ENCODE assay signal across 27 cellular contexts in genomic region chr17:30558313-30559195, GRCh38.
A peak's percentile ranks its signal among the peaks of the same experiment; 100 is the strongest.
DNase-seq lines count a peak whose midpoint lies in the region; ATAC-seq and TF ChIP-seq lines count a peak whose summit lies in the region.
"Had no signal": no experiment of that assay in that cellular context is flagged by ENCODE, and none has a peak within 500 bp of the region (broad histone marks: within the 10 kb centered on the region; RNA-seq: fewer than 3 reads in every experiment).

No MANE protein-coding gene starts in this region.

- H3K27me3 ChIP-seq in Karpas-422 (ENCODE audit: low read length) (no peaks in the 10 kb centered on the region), endodermal cell (ENCODE audit: control insufficient read depth, insufficient read depth, low read length, poor library complexity, severe bottlenecking) (no peaks in the 10 kb centered on the region), skeletal muscle satellite cell (ENCODE audit: control insufficient read depth, insufficient read depth, low read length) (peaks cover 28% of the 10 kb centered on the region)
- H3K27me3 ChIP-seq: breast epithelium, SJCRH30 had no signal

- no peak overlapping the region for H3K27ac Mint-ChIP-seq in activated T-cell treated with anti-CD3 and anti-CD28 coated beads, Interleukin-2, amount 50 U/mL, for 24 hours
- no peak overlapping the region for H3K27ac Mint-ChIP-seq in endodermal cell
- H3K27ac Mint-ChIP-seq: activated B cell treated with CpG ODN at 0.5 μM for 24 hours, nephron had no signal

- no peaks in the 10 kb centered on the region for H4K20me1 ChIP-seq in Karpas-422 (ENCODE audit: insufficient read depth, low read depth, low read length)

- DNase-seq in activated T-cell treated with anti-CD3 and anti-CD28 coated beads, Interleukin-2, amount 50 U/mL, for 24 hours: peak; percentile 20
- no peak for DNase-seq in activated T-cell treated with anti-CD3 and anti-CD28 coated beads for 4 hours
- DNase-seq in Karpas-422: no peak
- peak; percentile 49 for DNase-seq in endodermal cell
- no peak for DNase-seq in activated CD4-positive, alpha-beta T cell treated with anti-CD3 and anti-CD28 coated beads for 4 hours
- DNase-seq in epidermal melanocyte (ENCODE audit: insufficient read length, low spot score): no peak
- DNase-seq: activated B cell treated with CpG ODN at 0.5 μM for 24 hours; activated CD4-positive, alpha-beta T cell treated with anti-CD3 and anti-CD28 coated beads, Interleukin-2, amount 50 U/mL, for 48 hours; activated naive CD4-positive, alpha-beta T cell treated with anti-CD3 and anti-CD28 coated beads, Interleukin-2, amount 10 ng/mL, durations not matched to agents 7 days and 5 days; activated T-cell treated with anti-CD3 and anti-CD28 coated beads, Interleukin-2, amount 50 U/mL, for 1 hour; C1 segment of cervical spinal cord; COR-L47; effector CD8-positive, alpha-beta T cell; erythroblast; Kasumi-1; kidney glomerular epithelial cell; lower lobe of right lung; NCI-H1436; NCI-H2171; right cardiac atrium; SJCRH30; stimulated activated CD4-positive, alpha-beta T cell treated with anti-CD3 and anti-CD28 coated beads, Interleukin-4, amount 100 ng/mL, for 1 hour had no signal

- H3K4me3 Mint-ChIP-seq in activated T-cell treated with anti-CD3 and anti-CD28 coated beads, Interleukin-2, amount 50 U/mL, for 24 hours: no peak overlapping the region
- no peak overlapping the region for H3K4me3 Mint-ChIP-seq in endodermal cell
- H3K4me3 Mint-ChIP-seq: activated B cell treated with CpG ODN at 0.5 μM for 24 hours; activated naive CD4-positive, alpha-beta T cell treated with anti-CD3 and anti-CD28 coated beads, Interleukin-2, amount 10 ng/mL, durations not matched to agents 7 days and 5 days; nephron had no signal

- H3K9me3 ChIP-seq in Karpas-422 (ENCODE audit: low read length) (no peaks in the 10 kb centered on the region), endodermal cell (ENCODE audit: control insufficient read depth, low read length) (no peaks in the 10 kb centered on the region), skeletal muscle satellite cell (replicated peaks; ENCODE audit: low read length) (no peaks in the 10 kb centered on the region)
- H3K9me3 ChIP-seq: breast epithelium, lower lobe of right lung, SJCRH30 had no signal

- H3K27me3 Mint-ChIP-seq in activated T-cell treated with anti-CD3 and anti-CD28 coated beads, Interleukin-2, amount 50 U/mL, for 24 hours: no peaks in the 10 kb centered on the region
- peaks cover 4% of the 10 kb centered on the region for H3K27me3 Mint-ChIP-seq in endodermal cell (ENCODE audit: insufficient read depth)
- H3K27me3 Mint-ChIP-seq: activated B cell treated with CpG ODN at 0.5 μM for 24 hours had no signal

- H3K9me3 Mint-ChIP-seq in activated T-cell treated with anti-CD3 and anti-CD28 coated beads, Interleukin-2, amount 50 U/mL, for 24 hours: no peaks in the 10 kb centered on the region
- no peaks in the 10 kb centered on the region for H3K9me3 Mint-ChIP-seq in endodermal cell
- H3K9me3 Mint-ChIP-seq: activated B cell treated with CpG ODN at 0.5 μM for 24 hours; activated naive CD4-positive, alpha-beta T cell treated with anti-CD3 and anti-CD28 coated beads, Interleukin-2, amount 10 ng/mL, durations not matched to agents 7 days and 5 days had no signal

- H3K4me2 ChIP-seq in Karpas-422 (ENCODE audit: low read depth, low read length, poor library complexity, severe bottlenecking): peak overlapping the region; percentile 66
- H3K4me2 ChIP-seq in skeletal muscle satellite cell (ENCODE audit: low read length): peak overlapping the region; percentile 9

- WGBS in endodermal cell (ENCODE audit: insufficient coverage in 1 of 2, insufficient read length in 1 of 2), 2 experiments: 92 to 93% methylated on average over 18 to 19 of the region's 19 CpGs

- no peaks in the 10 kb centered on the region for H3K9me2 ChIP-seq in Karpas-422 (replicated peaks; ENCODE audit: insufficient read depth, low read length)

- H3K4me3 ChIP-seq in Karpas-422 (ENCODE audit: low read length): peak overlapping the region; percentile 36; the same call in 1 of the 2 replicates
- no peak overlapping the region for H3K4me3 ChIP-seq in endodermal cell (ENCODE audit: low read length)
- no peak overlapping the region for H3K4me3 ChIP-seq in skeletal muscle satellite cell (ENCODE audit: low read length)
- H3K4me3 ChIP-seq: breast epithelium, lower lobe of right lung, SJCRH30 had no signal

- peaks cover 17% of the 10 kb centered on the region for H3K4me1 ChIP-seq in Karpas-422 (ENCODE audit: low read length)
- no peaks in the 10 kb centered on the region for H3K4me1 ChIP-seq in endodermal cell (ENCODE audit: control insufficient read depth, insufficient read depth, low read length)
- no peaks in the 10 kb centered on the region for H3K4me1 ChIP-seq in skeletal muscle satellite cell (ENCODE audit: control insufficient read depth, insufficient read depth, low read length)
- H3K4me1 ChIP-seq: breast epithelium, lower lobe of right lung, parathyroid adenoma had no signal

- TF ChIP-seq CTCF in endodermal cell (conservative IDR thresholded peaks at IDR 0.05): no peak

- no peak for ATAC-seq in HG03460 (IDR thresholded peaks at IDR 0.05; ENCODE audit: unreplicated experiment)
- ATAC-seq: lower lobe of right lung, right cardiac atrium had no signal

- H3K36me3 ChIP-seq in Karpas-422 (ENCODE audit: insufficient read depth, low read length): no peaks in the 10 kb centered on the region
- no peaks in the 10 kb centered on the region for H3K36me3 ChIP-seq in endodermal cell (ENCODE audit: control insufficient read depth, insufficient read depth, low read length)
- no peaks in the 10 kb centered on the region for H3K36me3 ChIP-seq in skeletal muscle satellite cell (ENCODE audit: insufficient read depth, low read length)
- H3K36me3 ChIP-seq: breast epithelium, lower lobe of right lung, SJCRH30 had no signal

- H3K79me2 ChIP-seq in Karpas-422 (ENCODE audit: low read length): no peaks in the 10 kb centered on the region
- H3K79me2 ChIP-seq: parathyroid adenoma had no signal

- no peak overlapping the region for H2AFZ ChIP-seq in Karpas-422 (ENCODE audit: low read length)
- H2AFZ ChIP-seq: parathyroid adenoma had no signal

- no peak overlapping the region for H3K27ac ChIP-seq in Karpas-422 (ENCODE audit: low read length)
- H3K27ac ChIP-seq in endodermal cell (ENCODE audit: low read depth, low read length): no peak overlapping the region
- H3K27ac ChIP-seq: breast epithelium, lower lobe of right lung, parathyroid adenoma, SJCRH30 had no signal

- H3K9ac ChIP-seq in Karpas-422 (ENCODE audit: low read length) (no peak overlapping the region; the same call in 1 of the 2 replicates), endodermal cell (ENCODE audit: extremely low read depth, low read length, poor library complexity, severe bottlenecking) (no peak overlapping the region), skeletal muscle satellite cell (ENCODE audit: low read depth, low read length) (no peak overlapping the region)
- H3K9ac ChIP-seq: parathyroid adenoma had no signal

- peaks cover 7% of the 10 kb centered on the region for H3K4me1 Mint-ChIP-seq in activated T-cell treated with anti-CD3 and anti-CD28 coated beads, Interleukin-2, amount 50 U/mL, for 24 hours (ENCODE audit: low read depth)
- H3K4me1 Mint-ChIP-seq in endodermal cell: peaks cover 8% of the 10 kb centered on the region

- H3K36me3 Mint-ChIP-seq in activated T-cell treated with anti-CD3 and anti-CD28 coated beads, Interleukin-2, amount 50 U/mL, for 24 hours (ENCODE audit: low read depth): no peaks in the 10 kb centered on the region
- H3K36me3 Mint-ChIP-seq in endodermal cell (ENCODE audit: low read depth): no peaks in the 10 kb centered on the region
- H3K36me3 Mint-ChIP-seq: activated naive CD4-positive, alpha-beta T cell treated with anti-CD3 and anti-CD28 coated beads, Interleukin-2, amount 10 ng/mL, durations not matched to agents 7 days and 5 days had no signal

Comparison
In these comparisons a context has a peak if more than half of its experiments do, and no peak if none do; other contexts are left out.
1. DNase-seq: peak in activated T-cell treated with anti-CD3 and anti-CD28 coated beads, Interleukin-2, amount 50 U/mL, for 24 hours (single experiment) and endodermal cell (single experiment); none in activated T-cell treated with anti-CD3 and anti-CD28 coated beads for 4 hours (single experiment), Karpas-422 (single experiment), activated CD4-positive, alpha-beta T cell treated with anti-CD3 and anti-CD28 coated beads for 4 hours (0 of 2) and epidermal melanocyte (single experiment).